Comparison of ENCODE assay signal across 27 cellular contexts in genomic region chr11:2406878-2407410, GRCh38. TPM values are rescaled to one million over a fixed set of nuclear protein-coding genes. Genes with fewer than 3 reads are reported as not detected.
DNase-seq lines count a peak whose midpoint lies in the region; ATAC-seq, FAIRE-seq and TF ChIP-seq lines count a peak whose summit lies in the region.
"Had no signal": no experiment of that assay in that cellular context is flagged by ENCODE, and none has a peak within 500 bp of the region (broad histone marks: within the 10 kb centered on the region; RNA-seq: fewer than 3 reads in every experiment).

No MANE protein-coding gene starts in this region.

- peaks cover 0 to 10% (median 2%) of the 10 kb centered on the region in 4 donors for H3K4me1 Mint-ChIP-seq in naive thymus-derived CD8-positive, alpha-beta T cell
- H3K4me1 Mint-ChIP-seq: GM23338 had no signal

- peaks cover 0 to 3% of the 10 kb centered on the region in 2 experiments; a peak in 1 of 4 replicates for H3K79me2 ChIP-seq in H1 (ENCODE audit: control insufficient read depth in 1 of 2, insufficient read depth in 2 of 2, low read length in 2 of 2)

- H3K4me2 ChIP-seq in H1 (ENCODE audit: insufficient read depth in 1 of 2, low read depth in 2 of 2, low read length in 2 of 2) (no peak overlapping the region), neuronal stem cell (ENCODE audit: insufficient read depth, low read length, poor library complexity, severe bottlenecking) (no peak overlapping the region)
- H3K4me2 ChIP-seq: BLaER1 treated with 17β-estradiol and CSF1 and Interleukin-3, amounts not matched to agents 10 nM and 100 nM; GM23338; PC-9 had no signal

- WGBS in H1 (ENCODE audit: extremely low coverage in 1 of 2, insufficient coverage in 1 of 2, insufficient read length in 1 of 2, insufficient replicate concordance in 2 of 2, low coverage in 1 of 2, low lambda C conversion rate in 2 of 2, missing lambda C conversion rate in 1 of 2), 2 experiments, result 91% methylated on average over 11 of the region's 24 CpGs; no CpG with 5 or more reads in 1 of the 2 experiments
- WGBS in neuronal stem cell (ENCODE audit: extremely low coverage in 2 of 2, insufficient read length in 2 of 2, insufficient replicate concordance in 1 of 2), 2 donors, result no CpG with 5 or more reads among the region's 24 CpGs

- H4K5ac ChIP-seq in H1 (ENCODE audit: insufficient read length, low read depth, low read length), result no peak overlapping the region

- H2BK15ac ChIP-seq in H1 (ENCODE audit: low read length) (peak overlapping the region; percentile 46; the same call in 1 of the 2 replicates), neuronal stem cell (ENCODE audit: low read length) (peak overlapping the region; percentile 67)

- H3K79me1 ChIP-seq in H1 (ENCODE audit: low read depth, low read length), result no peaks in the 10 kb centered on the region
- peaks cover 2% of the 10 kb centered on the region for H3K79me1 ChIP-seq in neuronal stem cell (ENCODE audit: low read depth, low read length)

- H4K20me1 ChIP-seq in H1 (replicated peaks in 1 of 2; ENCODE audit: control insufficient read depth in 1 of 2, insufficient read depth in 2 of 2, low read length in 2 of 2), result peaks cover 3 to 5% of the 10 kb centered on the region in 2 experiments

- no peak for TF ChIP-seq CTCF in H1 (IDR thresholded peaks at IDR 0.05; ENCODE audit: control extremely low read depth in 1 of 3, insufficient read depth in 1 of 3, low read depth in 1 of 3, low read length in 3 of 3)

- H3K4me1 ChIP-seq in H1 (replicated peaks in 1 of 4; ENCODE audit: control insufficient read depth in 3 of 4, insufficient read depth in 4 of 4, low read length in 3 of 4), result peaks cover 0 to 2% (median 0%) of the 10 kb centered on the region in 4 experiments; a peak in 2 of 7 replicates
- H3K4me1 ChIP-seq in neuronal stem cell (ENCODE audit: control insufficient read depth in 2 of 2, insufficient read depth in 1 of 2, low read depth in 1 of 2, low read length in 2 of 2), result peaks cover 0 to 10% of the 10 kb centered on the region in 2 donors

- H3K18ac ChIP-seq in H1 (ENCODE audit: extremely low read depth, low read length) (no peak overlapping the region), neuronal stem cell (ENCODE audit: low read length) (peak overlapping the region; percentile 17)

- H2AFZ ChIP-seq in H1 (ENCODE audit: low read length) (no peak overlapping the region), neuronal stem cell (ENCODE audit: low read length) (no peak overlapping the region)
- H2AFZ ChIP-seq: GM23338, PC-9 had no signal

- peak overlapping the region in 1 of 10 donors; percentile 3 for H3K27ac Mint-ChIP-seq in naive thymus-derived CD8-positive, alpha-beta T cell
- H3K27ac Mint-ChIP-seq: CD4-positive, alpha-beta memory T cell; GM23338 had no signal

- H3K9me3 ChIP-seq in H1 (ENCODE audit: insufficient read depth in 2 of 2, low read depth in 1 of 2, low read length in 1 of 2), result no peaks in the 10 kb centered on the region
- H3K9me3 ChIP-seq in neuronal stem cell (replicated peaks in 1 of 2; ENCODE audit: control insufficient read depth in 2 of 2, insufficient read depth in 1 of 2, low read depth in 1 of 2, low read length in 2 of 2), result no peaks in the 10 kb centered on the region
- H3K9me3 ChIP-seq: BLaER1 treated with 17β-estradiol and CSF1 and Interleukin-3, amounts not matched to agents 10 nM and 100 nM; Caco-2 had no signal

- H2AK5ac ChIP-seq in H1 (ENCODE audit: low read depth, low read length) (no peak overlapping the region), neuronal stem cell (ENCODE audit: low read depth, low read length) (peak overlapping the region; percentile 86)

- H3K36me3 Mint-ChIP-seq in naive thymus-derived CD8-positive, alpha-beta T cell, result peaks cover 0 to 15% (median 0%) of the 10 kb centered on the region in 3 donors

- no peak overlapping the region for H2BK12ac ChIP-seq in H1 (ENCODE audit: low read depth, low read length)
- H2BK12ac ChIP-seq in neuronal stem cell (ENCODE audit: low read length), result no peak overlapping the region

- H4K91ac ChIP-seq in H1 (replicated peaks; ENCODE audit: insufficient read length, low read length) (no peak overlapping the region), neuronal stem cell (ENCODE audit: low read depth, low read length, poor library complexity) (no peak overlapping the region)

- no peak overlapping the region for H2BK20ac ChIP-seq in H1 (ENCODE audit: low read length)

- no peak overlapping the region for H3K4me3 ChIP-seq in H1 (ENCODE audit: extremely low read depth in 1 of 4, insufficient read depth in 2 of 4, low read depth in 3 of 4, low read length in 4 of 4)
- no peak overlapping the region for H3K4me3 ChIP-seq in neuronal stem cell (ENCODE audit: low read length in 2 of 2)
- H3K4me3 ChIP-seq: BLaER1 treated with 17β-estradiol and CSF1 and Interleukin-3, amounts not matched to agents 10 nM and 100 nM; GM12878; GM23338; PC-9; SK-N-MC had no signal

- no peaks in the 10 kb centered on the region for H3K27me3 Mint-ChIP-seq in naive thymus-derived CD8-positive, alpha-beta T cell
- H3K27me3 Mint-ChIP-seq: CD4-positive, alpha-beta memory T cell had no signal

- no peak for TF ChIP-seq POLR2A in H1 (IDR thresholded peaks at IDR 0.05; ENCODE audit: control extremely low read depth in 1 of 2, low read depth in 2 of 2, low read length in 2 of 2)

- no peak overlapping the region for H3K56ac ChIP-seq in H1 (replicated peaks; ENCODE audit: insufficient read length, low read depth, low read length)

- H3K4me3 Mint-ChIP-seq in naive thymus-derived CD8-positive, alpha-beta T cell, result no peak overlapping the region
- H3K4me3 Mint-ChIP-seq: GM23338 had no signal

- POLR2A ChIA-PET in H1 (lab: Charles Lee; ENCODE audit: partially characterized antibody), result interaction anchor here (1.6 to 3.4 kb wide), 2 partner anchors 12 to 29 kb away, joined by 5 to 17 read pairs; no protein-coding TSS in a partner anchor
- POLR2A ChIA-PET in naive thymus-derived CD8-positive, alpha-beta T cell (lab: Charles Lee), result interaction anchor here (8.2 kb wide), 1 partner anchor 104 kb away, joined by 113 read pairs; the partner anchor contains the start of genes C11orf21 and TSPAN32

- H3K36me3 ChIP-seq in H1 (ENCODE audit: control insufficient read depth in 2 of 4, insufficient read depth in 4 of 4, low read length in 3 of 4), result peaks cover 2 to 14% (median 10%) of the 10 kb centered on the region in 4 experiments; a peak in 4 of 8 replicates
- peaks cover 19 to 20% of the 10 kb centered on the region in 2 donors for H3K36me3 ChIP-seq in neuronal stem cell (replicated peaks in 1 of 2; ENCODE audit: control insufficient read depth in 2 of 2, insufficient read depth in 2 of 2, low read length in 2 of 2)

- H4K8ac ChIP-seq in H1 (ENCODE audit: extremely low read depth, insufficient read depth, low read length) (peak overlapping the region; percentile 85; the same call in 1 of the 2 replicates), neuronal stem cell (ENCODE audit: low read depth, low read length) (peak overlapping the region; percentile 82)

- H3K14ac ChIP-seq in H1 (ENCODE audit: insufficient read length), result no peak overlapping the region
- no peak overlapping the region for H3K14ac ChIP-seq in neuronal stem cell (ENCODE audit: low read length)

- no peak for ATAC-seq in naive thymus-derived CD8-positive, alpha-beta T cell
- ATAC-seq: GM12878, GM23338 had no signal

- no peak overlapping the region for H2BK120ac ChIP-seq in H1 (replicated peaks; ENCODE audit: low read depth, low read length)
- H2BK120ac ChIP-seq in neuronal stem cell (ENCODE audit: low read depth, low read length), result no peak overlapping the region

- H3K27me3 ChIP-seq in H1 (replicated peaks in 1 of 4; ENCODE audit: control insufficient read depth in 3 of 4, extremely low read depth in 1 of 4, insufficient read depth in 3 of 4, low read length in 3 of 4) (no peaks in the 10 kb centered on the region), neuronal stem cell (ENCODE audit: control insufficient read depth in 3 of 3, insufficient read depth in 3 of 3, low read depth in 1 of 3, low read length in 3 of 3) (no peaks in the 10 kb centered on the region)

- TF ChIP-seq EP300 in H1 (IDR thresholded peaks at IDR 0.05; ENCODE audit: borderline replicate concordance in 1 of 2, low read depth in 2 of 2, low read length in 2 of 2), result no peak

- H3K9me3 Mint-ChIP-seq in naive thymus-derived CD8-positive, alpha-beta T cell, result no peaks in the 10 kb centered on the region
- H3K9me3 Mint-ChIP-seq: CD4-positive, alpha-beta memory T cell; GM23338 had no signal

- H3K4ac ChIP-seq in H1 (replicated peaks; ENCODE audit: insufficient read length, low read depth, low read length) (no peak overlapping the region), neuronal stem cell (ENCODE audit: low read length) (peak overlapping the region; percentile 76)

- H3K23ac ChIP-seq in H1 (ENCODE audit: insufficient read length) (no peak overlapping the region), neuronal stem cell (ENCODE audit: low read depth, low read length, poor library complexity) (no peak overlapping the region)

- no peak overlapping the region for H3K9ac ChIP-seq in H1 (replicated peaks in 1 of 4; ENCODE audit: extremely low read depth in 1 of 4, low read depth in 3 of 4, low read length in 3 of 4)
- H3K9ac ChIP-seq in neuronal stem cell (ENCODE audit: low read depth, low read length, poor library complexity), result peak overlapping the region; percentile 21

- no peaks in the 10 kb centered on the region for H3K23me2 ChIP-seq in H1 (ENCODE audit: low read depth, low read length)

- CTCF ChIA-PET in H1 (lab: Charles Lee; ENCODE audit: partially characterized antibody), result interaction anchor here (1.1 to 14.1 kb wide), 3 partner anchors 12 to 101 kb away, joined by 3 to 196 read pairs (median 64); no protein-coding TSS in a partner anchor

- TF ChIP-seq RAD21 in H1 (IDR thresholded peaks at IDR 0.05 in 1 of 2, conservative IDR thresholded peaks at IDR 0.05 in 1 of 2; ENCODE audit: low read depth in 2 of 2, low read length in 2 of 2), result no peak

- FAIRE-seq in H1 (lab: Jason Lieb, UNC), result no peak
- FAIRE-seq: GM12878 had no signal

- H3K27ac ChIP-seq in H1 (ENCODE audit: low read depth, low read length) (no peak overlapping the region), neuronal stem cell (replicated peaks; ENCODE audit: low read length) (no peak overlapping the region)
- H3K27ac ChIP-seq: BLaER1 treated with 17β-estradiol and CSF1 and Interleukin-3, amounts not matched to agents 10 nM and 100 nM; HL-60; PC-9; RWPE1; SK-N-MC had no signal

- H2BK5ac ChIP-seq in H1 (ENCODE audit: low read depth, low read length), result no peak overlapping the region
- H2BK5ac ChIP-seq in neuronal stem cell (ENCODE audit: low read length), result no peak overlapping the region

- DNase-seq in NCI-H748 (lab: John Stamatoyannopoulos, UW; ENCODE audit: unreplicated experiment) (peak; percentile 19), NCI-H748 treated with DMSO at 0.1 percent for 48 hours (lab: John Stamatoyannopoulos, UW) (no peak), H1 (ENCODE audit: low read depth in 1 of 2, low spot score in 2 of 2) (no peak), neuronal stem cell (ENCODE audit: low spot score) (no peak), T1000 (lab: John Stamatoyannopoulos, UW) (no peak)
- no peak for DNase-seq in naive thymus-derived CD8-positive, alpha-beta T cell
- DNase-seq: 8988T; Caco-2; CD4-positive, alpha-beta memory T cell; DMS 273 treated with DMSO at 0.1 percent for 48 hours; DMS79 treated with DMSO at 0.1 percent for 48 hours; HCEC 1CT; KG1; NCI-H1092; NCI-H1436; NCI-H1930; NCI-H2171 treated with DMSO at 0.1 percent for 48 hours; NCI-H524 treated with DMSO at 0.1 percent for 48 hours; PC-9; SHP77 treated with DMSO at 0.1 percent for 48 hours; SW 1271 had no signal

RNA-seq across cellular contexts. Expression of gene TSSC4, which starts 6.4 kb away (rescaled TPM):
- total RNA-seq in H1 (2021; fragmentation: NEBNext Ultra II Directional; extraction: Animal tissue kit (Norgen Biotek cat#: 25700)), result 39.3 and 44.3 TPM in 2 replicates
- polyA plus RNA-seq in H1 (2011; rRNA removed), result 34.0 and 49.6 TPM in 2 replicates
- polyA plus RNA-seq in H1 (2011; cell fraction: cytosol; rRNA removed), result 36.2 TPM
- 40.4 TPM for polyA plus RNA-seq in H1 (2011; cell fraction: nucleus; rRNA removed)
- 25.9 to 42.8 TPM (median 40.6 TPM) in 4 replicates for polyA plus RNA-seq in H1 (2012, experiment 1 of 2)
- 24.6 TPM for polyA plus RNA-seq in H1 (2012, experiment 2 of 2)
- polyA plus RNA-seq in H1 (2013, experiment 1 of 2), result 53.6 TPM
- polyA plus RNA-seq in H1 (2013, experiment 2 of 2), result 49.6 TPM
- 16.0 and 16.2 TPM in 2 replicates for polyA minus RNA-seq in H1 (2011; rRNA and poly(A)+ RNA removed)
- 19.6 TPM for polyA minus RNA-seq in H1 (2011; cell fraction: cytosol; rRNA and poly(A)+ RNA removed)
- polyA minus RNA-seq in H1 (2011; cell fraction: nucleus; rRNA and poly(A)+ RNA removed), result 38.7 TPM
- 50.8 TPM for polyA plus RNA-seq in neuronal stem cell (2013, experiment 1 of 2)
- 54.1 TPM for polyA plus RNA-seq in neuronal stem cell (2013, experiment 2 of 2)
- 10 to 100 TPM; 56.6 to 65.6 TPM for total RNA-seq in naive thymus-derived CD8-positive, alpha-beta T cell
- polyA plus RNA-seq in naive thymus-derived CD8-positive, alpha-beta T cell, result 10 to 100 TPM; 49.0 to 68.3 (median 54.7) TPM

RNA-seq across cellular contexts. Expression of gene CD81, which starts 29.8 kb away (rescaled TPM):
- total RNA-seq in H1 (2021; fragmentation: NEBNext Ultra II Directional; extraction: Animal tissue kit (Norgen Biotek cat#: 25700)), result 238 and 240 TPM in 2 replicates
- polyA plus RNA-seq in H1 (2011; rRNA removed), result 309 and 386 TPM in 2 replicates
- 189 TPM for polyA plus RNA-seq in H1 (2011; cell fraction: cytosol; rRNA removed)
- 205 TPM for polyA plus RNA-seq in H1 (2011; cell fraction: nucleus; rRNA removed)
- polyA plus RNA-seq in H1 (2012, experiment 1 of 2), result 237 to 356 TPM (median 324 TPM) in 4 replicates
- 408 TPM for polyA plus RNA-seq in H1 (2012, experiment 2 of 2)
- polyA plus RNA-seq in H1 (2013, experiment 1 of 2), result 299 TPM
- polyA plus RNA-seq in H1 (2013, experiment 2 of 2), result 331 TPM
- polyA minus RNA-seq in H1 (2011; rRNA and poly(A)+ RNA removed), result 242 and 320 TPM in 2 replicates
- 169 TPM for polyA minus RNA-seq in H1 (2011; cell fraction: cytosol; rRNA and poly(A)+ RNA removed)
- polyA minus RNA-seq in H1 (2011; cell fraction: nucleus; rRNA and poly(A)+ RNA removed), result 74.6 TPM
- polyA plus RNA-seq in neuronal stem cell (2013, experiment 1 of 2), result 200 TPM
- 195 TPM for polyA plus RNA-seq in neuronal stem cell (2013, experiment 2 of 2)
- 10 to 100 TPM; 83.1 to 92.1 TPM for total RNA-seq in naive thymus-derived CD8-positive, alpha-beta T cell
- 10 to 100 TPM; 15.3 to 62.0 (median 42.1) TPM for polyA plus RNA-seq in naive thymus-derived CD8-positive, alpha-beta T cell

RNA-seq across cellular contexts. Expression of gene TRPM5, which starts 37.4 kb away (rescaled TPM):
- total RNA-seq in H1 (2021; fragmentation: NEBNext Ultra II Directional; extraction: Animal tissue kit (Norgen Biotek cat#: 25700)), result 0.11 TPM in 1 of 2 replicates, not detected in the other
- 0.02 and 0.05 TPM in 2 replicates for polyA plus RNA-seq in H1 (2011; rRNA removed)
- 0.04 TPM for polyA plus RNA-seq in H1 (2011; cell fraction: cytosol; rRNA removed)
- polyA plus RNA-seq in H1 (2011; cell fraction: nucleus; rRNA removed), result 0.24 TPM
- polyA plus RNA-seq in H1 (2012, experiment 1 of 2), result 0.04 TPM in 1 of 4 replicates, not detected in the others
- not detected for polyA plus RNA-seq in H1 (2012, experiment 2 of 2)
- 0.02 TPM for polyA plus RNA-seq in H1 (2013, experiment 1 of 2)
- polyA plus RNA-seq in H1 (2013, experiment 2 of 2), result 0.02 TPM
- not detected in 2 replicates for polyA minus RNA-seq in H1 (2011; rRNA and poly(A)+ RNA removed)
- not detected for polyA minus RNA-seq in H1 (2011; cell fraction: cytosol; rRNA and poly(A)+ RNA removed)
- not detected for polyA minus RNA-seq in H1 (2011; cell fraction: nucleus; rRNA and poly(A)+ RNA removed)
- 0.01 TPM for polyA plus RNA-seq in neuronal stem cell (2013, experiment 1 of 2)
- 0.01 TPM for polyA plus RNA-seq in neuronal stem cell (2013, experiment 2 of 2)
- under 1 TPM; 0.60 to 0.69 TPM for total RNA-seq in naive thymus-derived CD8-positive, alpha-beta T cell
- not detected for polyA plus RNA-seq in naive thymus-derived CD8-positive, alpha-beta T cell
- total RNA-seq: Caco-2, GM12878, GM23338, PC-9 had no signal
- polyA plus RNA-seq: CD4-positive, alpha-beta memory T cell; GM12878; GM23338 had no signal

RNA-seq across cellular contexts. Expression of gene KCNQ1, which starts 37.9 kb away (rescaled TPM):
- total RNA-seq in H1 (2021; fragmentation: NEBNext Ultra II Directional; extraction: Animal tissue kit (Norgen Biotek cat#: 25700)), result 2.0 and 2.4 TPM in 2 replicates
- 1.9 and 2.4 TPM in 2 replicates for polyA plus RNA-seq in H1 (2011; rRNA removed)
- 1.4 TPM for polyA plus RNA-seq in H1 (2011; cell fraction: cytosol; rRNA removed)
- 2.3 TPM for polyA plus RNA-seq in H1 (2011; cell fraction: nucleus; rRNA removed)
- 1.4 to 2.5 TPM (median 2.0 TPM) in 4 replicates for polyA plus RNA-seq in H1 (2012, experiment 1 of 2)
- polyA plus RNA-seq in H1 (2012, experiment 2 of 2), result 2.2 TPM
- 2.0 TPM for polyA plus RNA-seq in H1 (2013, experiment 1 of 2)
- 2.0 TPM for polyA plus RNA-seq in H1 (2013, experiment 2 of 2)
- polyA minus RNA-seq in H1 (2011; rRNA and poly(A)+ RNA removed), result 1.3 and 2.8 TPM in 2 replicates
- 1.8 TPM for polyA minus RNA-seq in H1 (2011; cell fraction: cytosol; rRNA and poly(A)+ RNA removed)
- polyA minus RNA-seq in H1 (2011; cell fraction: nucleus; rRNA and poly(A)+ RNA removed), result 6.1 TPM
- 1.2 TPM for polyA plus RNA-seq in neuronal stem cell (2013, experiment 1 of 2)
- polyA plus RNA-seq in neuronal stem cell (2013, experiment 2 of 2), result 1.1 TPM
- 10 to 100 TPM; 23.5 to 25.1 TPM for total RNA-seq in naive thymus-derived CD8-positive, alpha-beta T cell
- polyA plus RNA-seq in naive thymus-derived CD8-positive, alpha-beta T cell, result 10 to 100 TPM in 2 of 3 donors, 1 to 10 TPM in 1; 8.7 to 22.9 (median 10.4) TPM
- total RNA-seq: PC-9 had no signal
